33 cellular contexts compared by ENCODE assay signal in the genomic region with DNA sequence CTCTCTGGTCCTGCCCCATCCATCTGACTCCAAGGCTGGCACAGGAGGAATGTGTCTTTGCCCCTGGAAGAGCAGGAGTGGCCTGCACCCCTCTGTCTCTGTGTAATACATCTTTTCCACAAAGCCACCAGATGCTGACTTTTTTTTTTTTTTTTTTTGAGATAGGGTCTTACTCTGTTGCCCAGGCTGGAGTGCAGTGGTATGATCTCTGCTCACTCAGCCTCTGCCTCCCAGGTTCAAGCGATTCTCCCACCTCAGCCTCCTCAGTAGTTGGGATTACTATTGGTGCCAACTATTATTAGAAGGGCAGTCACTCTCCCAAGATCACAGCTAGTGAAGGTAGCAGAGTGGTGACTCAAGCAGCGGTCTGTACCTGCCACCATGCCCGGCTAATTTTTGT.
"Had no signal": no experiment of that assay in that cellular context is flagged by ENCODE, and none has a peak within 500 bp of the region (broad histone marks: within the 10 kb centered on the region; RNA-seq: fewer than 3 reads in every experiment).

No MANE protein-coding gene starts in this region.

- H3K9me3 ChIP-seq: esophagus squamous epithelium, heart right ventricle, left lung, lower lobe of right lung, neutrophil, ovary, upper lobe of right lung had no signal

- H3K36me3 Mint-ChIP-seq: activated CD8-positive, alpha-beta memory T cell treated with anti-CD3 and anti-CD28 coated beads, Interleukin-2, amount 10 ng/mL, durations not matched to agents 7 days and 5 days; activated naive CD4-positive, alpha-beta T cell treated with anti-CD3 and anti-CD28 coated beads, Interleukin-2, amount 50 U/mL, for 24 hours; stimulated activated memory B cell treated with anti-CD40 and anti-IgM and Interleukin-4, amounts not matched to agents 10 μg/mL and 1 μg/mL and 100 μg/mL, for 72 hours had no signal

- H3K27me3 ChIP-seq: esophagus squamous epithelium, heart right ventricle, left lung, ovary, upper lobe of right lung had no signal

- FAIRE-seq: bronchial epithelial cell, endometrium, small intestine had no signal

- H3K4me3 ChIP-seq: esophagus squamous epithelium, heart right ventricle, left lung, lower lobe of right lung, ovary, upper lobe of right lung had no signal

- H3K4me1 Mint-ChIP-seq: activated naive CD4-positive, alpha-beta T cell treated with anti-CD3 and anti-CD28 coated beads, Interleukin-2, amount 50 U/mL, for 24 hours; activated naive CD8-positive, alpha-beta T cell treated with anti-CD3 and anti-CD28 coated beads, Interleukin-2, amount 50 U/mL, for 24 hours; stimulated activated memory B cell treated with anti-CD40 and anti-IgM and Interleukin-4, amounts not matched to agents 10 μg/mL and 1 μg/mL and 100 μg/mL, for 72 hours had no signal

- H3K4me3 Mint-ChIP-seq: activated CD4-positive, alpha-beta T cell treated with anti-CD3 and anti-CD28 coated beads for 36 hours; activated CD8-positive, alpha-beta memory T cell treated with anti-CD3 and anti-CD28 coated beads, Interleukin-2, amount 10 ng/mL, durations not matched to agents 7 days and 5 days; activated CD8-positive, alpha-beta T cell treated with anti-CD3 and anti-CD28 coated beads, Interleukin-2, amount 10 ng/mL, durations not matched to agents 7 days and 5 days; activated naive CD4-positive, alpha-beta T cell treated with anti-CD3 and anti-CD28 coated beads, Interleukin-2, amount 50 U/mL, for 24 hours; activated naive CD8-positive, alpha-beta T cell treated with anti-CD3 and anti-CD28 coated beads, Interleukin-2, amount 50 U/mL, for 24 hours; central memory CD8-positive, alpha-beta T cell; nephron; stimulated activated memory B cell treated with anti-CD40 and anti-IgM and Interleukin-4, amounts not matched to agents 10 μg/mL and 1 μg/mL and 100 μg/mL, for 72 hours; stimulated activated naive CD8-positive, alpha-beta T cell treated with anti-CD3 and anti-CD28 coated beads, Interleukin-15, amount 100 ng/mL, for 72 hours; T-helper 2 cell treated with Interferon-gamma antibody and Interleukin-4, amounts not matched to agents 5 μg/mL and 100 μg/mL, for 36 hours had no signal

- H3K4me1 ChIP-seq: esophagus squamous epithelium, left lung, lower lobe of right lung, upper lobe of right lung had no signal

- H3K9me3 Mint-ChIP-seq: activated naive CD4-positive, alpha-beta T cell treated with anti-CD3 and anti-CD28 coated beads, Interleukin-2, amount 50 U/mL, for 24 hours; activated naive CD8-positive, alpha-beta T cell treated with anti-CD3 and anti-CD28 coated beads, Interleukin-2, amount 50 U/mL, for 24 hours; activated T-helper 2 cell treated with anti-CD3 and anti-CD28 coated beads, Interferon-gamma antibody, Interleukin-2, Interleukin-4, amounts not matched to agents 10 μg/mL and 5 μg/mL and 100 μg/mL, durations not matched to agents 14 hours and 24 hours and 36 hours; central memory CD8-positive, alpha-beta T cell; nephron; stimulated activated memory B cell treated with anti-CD40 and anti-IgM and Interleukin-4, amounts not matched to agents 10 μg/mL and 1 μg/mL and 100 μg/mL, for 72 hours; stimulated activated naive CD8-positive, alpha-beta T cell treated with anti-CD3 and anti-CD28 coated beads, Interleukin-15, amount 100 ng/mL, for 72 hours; T-helper 2 cell treated with Interferon-gamma antibody and Interleukin-4, amounts not matched to agents 5 μg/mL and 100 μg/mL, for 36 hours had no signal

- H3K27ac ChIP-seq: epithelial cell of prostate, esophagus squamous epithelium, heart right ventricle, left lung, lower lobe of right lung, neutrophil, ovary, upper lobe of right lung had no signal

- H3K27me3 Mint-ChIP-seq: activated CD4-positive, alpha-beta T cell treated with anti-CD3 and anti-CD28 coated beads for 36 hours; activated naive CD4-positive, alpha-beta T cell treated with anti-CD3 and anti-CD28 coated beads, Interleukin-2, amount 50 U/mL, for 24 hours; activated naive CD8-positive, alpha-beta T cell treated with anti-CD3 and anti-CD28 coated beads, Interleukin-2, amount 50 U/mL, for 24 hours; progenitor cell of endocrine pancreas; stimulated activated naive CD8-positive, alpha-beta T cell treated with anti-CD3 and anti-CD28 coated beads, Interleukin-15, amount 100 ng/mL, for 72 hours had no signal

- DNase-seq: activated CD4-positive, alpha-beta T cell treated with anti-CD3 and anti-CD28 coated beads for 36 hours; activated CD4-positive, CD25-positive, alpha-beta regulatory T cell; activated CD8-positive, alpha-beta memory T cell treated with anti-CD3 and anti-CD28 coated beads, Interleukin-2, amount 10 ng/mL, durations not matched to agents 7 days and 5 days; activated CD8-positive, alpha-beta T cell treated with anti-CD3 and anti-CD28 coated beads, Interleukin-2, amount 10 ng/mL, durations not matched to agents 7 days and 5 days; activated naive CD8-positive, alpha-beta T cell treated with anti-CD3 and anti-CD28 coated beads, Interleukin-2, amount 50 U/mL, for 24 hours; activated T-cell treated with anti-CD3 and anti-CD28 coated beads, Interleukin-2, amount 50 U/mL, for 48 hours; amygdala; dermis blood vessel endothelial cell; effector CD4-positive, alpha-beta T cell; esophagus squamous epithelium; foreskin melanocyte; heart right ventricle; left lung; lower lobe of right lung; ovary; small intestine; stimulated activated CD4-positive, alpha-beta T cell treated with anti-CD3 and anti-CD28 coated beads, Interleukin-1b, Interleukin-23, amount 100 ng/mL, for 48 hours; stimulated activated CD4-positive, alpha-beta T cell treated with anti-CD3 and anti-CD28 coated beads, Interleukin-4, amount 100 ng/mL, for 4 hours; stimulated activated CD8-positive, alpha-beta memory T cell treated with anti-CD3 and anti-CD28 coated beads, Interleukin-4, amount 100 ng/mL, for 48 hours; stimulated activated naive CD8-positive, alpha-beta T cell treated with anti-CD3 and anti-CD28 coated beads, Interleukin-15, amount 100 ng/mL, for 72 hours; substantia nigra; upper lobe of right lung had no signal

- H3K27ac Mint-ChIP-seq: activated CD4-positive, alpha-beta T cell treated with anti-CD3 and anti-CD28 coated beads for 36 hours; activated CD8-positive, alpha-beta memory T cell treated with anti-CD3 and anti-CD28 coated beads, Interleukin-2, amount 10 ng/mL, durations not matched to agents 7 days and 5 days; activated CD8-positive, alpha-beta T cell treated with anti-CD3 and anti-CD28 coated beads, Interleukin-2, amount 10 ng/mL, durations not matched to agents 7 days and 5 days; activated naive CD4-positive, alpha-beta T cell treated with anti-CD3 and anti-CD28 coated beads, Interleukin-2, amount 50 U/mL, for 24 hours; activated naive CD8-positive, alpha-beta T cell treated with anti-CD3 and anti-CD28 coated beads, Interleukin-2, amount 50 U/mL, for 24 hours; activated T-helper 2 cell treated with anti-CD3 and anti-CD28 coated beads, Interferon-gamma antibody, Interleukin-2, Interleukin-4, amounts not matched to agents 10 μg/mL and 5 μg/mL and 100 μg/mL, durations not matched to agents 14 hours and 24 hours and 36 hours; nephron; stimulated activated memory B cell treated with anti-CD40 and anti-IgM and Interleukin-4, amounts not matched to agents 10 μg/mL and 1 μg/mL and 100 μg/mL, for 72 hours; T-helper 2 cell treated with Interferon-gamma antibody and Interleukin-4, amounts not matched to agents 5 μg/mL and 100 μg/mL, for 36 hours had no signal

- H3K36me3 ChIP-seq: esophagus squamous epithelium, lower lobe of right lung, neutrophil, ovary had no signal
